24 cellular contexts compared by ENCODE assay signal in genomic region chr5:6607559-6607936, GRCh38.
"Had no signal": no experiment of that assay in that cellular context is flagged by ENCODE, and none has a peak within 500 bp of the region (broad histone marks: within the 10 kb centered on the region; RNA-seq: fewer than 3 reads in every experiment).

No MANE protein-coding gene starts in this region.

- H3K9me3 ChIP-seq: SJCRH30, SK-N-SH had no signal

- H3K4me1 Mint-ChIP-seq: activated T-helper 17 cell treated with anti-CD3 and anti-CD28 coated beads, Interleukin-2, amount 50 U/mL, for 72 hours had no signal

- H3K4me2 ChIP-seq: SK-N-SH had no signal

- H3K27ac ChIP-seq: SJCRH30 had no signal

- H3K27me3 ChIP-seq: SJCRH30 had no signal

- H3K4me3 Mint-ChIP-seq: activated naive CD8-positive, alpha-beta T cell treated with anti-CD3 and anti-CD28 coated beads, Interleukin-2, amount 10 ng/mL, durations not matched to agents 7 days and 5 days; activated T-helper 17 cell treated with anti-CD3 and anti-CD28 coated beads, Interleukin-2, amount 50 U/mL, for 72 hours had no signal

- H3K27me3 Mint-ChIP-seq: activated naive CD8-positive, alpha-beta T cell treated with anti-CD3 and anti-CD28 coated beads, Interleukin-2, amount 10 ng/mL, durations not matched to agents 7 days and 5 days; activated T-helper 17 cell treated with anti-CD3 and anti-CD28 coated beads, Interleukin-2, amount 50 U/mL, for 72 hours had no signal

- H3K9me3 Mint-ChIP-seq: activated naive CD8-positive, alpha-beta T cell treated with anti-CD3 and anti-CD28 coated beads, Interleukin-2, amount 10 ng/mL, durations not matched to agents 7 days and 5 days; activated T-helper 17 cell treated with anti-CD3 and anti-CD28 coated beads, Interleukin-2, amount 50 U/mL, for 72 hours had no signal

- DNase-seq: activated CD4-positive, alpha-beta T cell treated with anti-CD3 and anti-CD28 coated beads for 4 hours; activated CD4-positive, alpha-beta T cell treated with anti-CD3 and anti-CD28 coated beads, Interleukin-2, amount 50 U/mL, for 48 hours; activated gamma-delta T cell; activated naive CD4-positive, alpha-beta T cell treated with anti-CD3 and anti-CD28 coated beads, Interleukin-2, amount 50 U/mL, for 16 hours; activated naive CD8-positive, alpha-beta T cell treated with anti-CD3 and anti-CD28 coated beads, Interleukin-2, amount 10 ng/mL, durations not matched to agents 7 days and 5 days; activated T-cell treated with anti-CD3 and anti-CD28 coated beads for 4 hours; activated T-cell treated with anti-CD3 and anti-CD28 coated beads, Interleukin-2, amount 50 U/mL, for 48 hours; aorta; IMR-90; KG1; NCI-H1048; NCI-H146; NCI-H187 treated with DMSO at 0.1 percent for 48 hours; NCI-H2171 treated with DMSO at 0.1 percent for 48 hours; NCI-H226; NCI-H510A; NCI-H526 treated with DMSO at 0.1 percent for 48 hours; NCI-H82; SJCRH30; SK-N-SH; T-helper 1 cell had no signal

- H3K4me1 ChIP-seq: SJCRH30 had no signal

- H3K9ac ChIP-seq: SK-N-SH had no signal

- FAIRE-seq: bronchial epithelial cell had no signal

- ATAC-seq: activated CD4-positive, CD25-positive, alpha-beta regulatory T cell treated with anti-CD3 and anti-CD28 coated beads, Interleukin-2, amount 50 U/mL, for 24 hours; activated T-helper 17 cell treated with anti-CD3 and anti-CD28 coated beads, Interleukin-2, amount 50 U/mL, for 72 hours had no signal

- H3K4me3 ChIP-seq: SJCRH30 had no signal

- H3K27ac Mint-ChIP-seq: activated naive CD8-positive, alpha-beta T cell treated with anti-CD3 and anti-CD28 coated beads, Interleukin-2, amount 10 ng/mL, durations not matched to agents 7 days and 5 days; activated T-helper 17 cell treated with anti-CD3 and anti-CD28 coated beads, Interleukin-2, amount 50 U/mL, for 72 hours had no signal
